8 cellular contexts compared by ENCODE assay signal in the genomic region with DNA sequence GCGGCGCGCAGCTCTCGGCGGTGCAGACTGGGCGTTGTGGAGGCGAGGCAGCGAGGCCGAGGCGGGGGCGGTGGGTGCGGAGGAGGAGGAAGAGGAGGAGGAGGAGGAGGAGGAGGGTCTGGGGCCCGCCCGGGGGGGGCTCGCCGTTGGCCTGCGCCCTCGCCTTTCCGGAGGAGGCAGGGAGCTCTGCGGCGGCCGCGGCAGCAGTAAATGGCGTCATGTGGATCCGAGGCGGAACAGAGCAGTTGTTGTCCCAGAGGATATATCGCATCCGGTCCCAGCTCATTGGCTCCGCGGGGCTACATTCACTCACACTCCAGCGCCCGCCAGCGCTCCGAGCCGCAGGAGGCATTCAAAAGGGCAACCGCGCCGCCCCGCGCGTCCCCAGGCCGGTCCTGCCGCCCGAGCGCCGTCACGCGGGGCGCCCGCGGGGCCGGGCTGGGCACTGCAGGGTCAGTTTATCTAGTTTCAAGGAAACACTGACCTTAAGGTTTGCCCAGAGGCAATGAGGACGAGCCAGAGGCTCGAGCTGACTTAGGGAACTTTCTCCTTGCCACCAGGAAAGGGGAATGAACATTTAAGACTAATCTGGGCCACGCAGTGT. TPM values are rescaled to one million over a fixed set of nuclear protein-coding genes. Genes with fewer than 3 reads are reported as not detected.
DNase-seq lines count a peak whose midpoint lies in the region; ATAC-seq and TF ChIP-seq lines count a peak whose summit lies in the region.

A gene with protein sequence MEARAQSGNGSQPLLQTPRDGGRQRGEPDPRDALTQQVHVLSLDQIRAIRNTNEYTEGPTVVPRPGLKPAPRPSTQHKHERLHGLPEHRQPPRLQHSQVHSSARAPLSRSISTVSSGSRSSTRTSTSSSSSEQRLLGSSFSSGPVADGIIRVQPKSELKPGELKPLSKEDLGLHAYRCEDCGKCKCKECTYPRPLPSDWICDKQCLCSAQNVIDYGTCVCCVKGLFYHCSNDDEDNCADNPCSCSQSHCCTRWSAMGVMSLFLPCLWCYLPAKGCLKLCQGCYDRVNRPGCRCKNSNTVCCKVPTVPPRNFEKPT (minus strand): TSS at position 29 of the 604 bp plus-strand sequence. CDS start 3,421 bp downstream, outside the sequence.

- peaks cover 0 to 3% (median 0%) of the 10 kb centered on the region in 7 donors for H3K9me3 Mint-ChIP-seq in CD4-positive, CD25-positive, alpha-beta regulatory T cell
- H3K9me3 Mint-ChIP-seq in activated T-cell treated with anti-CD3 and anti-CD28 coated beads, Interleukin-2, amount 50 U/mL, for 4 hours: no peaks in the 10 kb centered on the region

- H3K27me3 Mint-ChIP-seq in CD4-positive, CD25-positive, alpha-beta regulatory T cell: peaks cover 36% of the 10 kb centered on the region
- H3K27me3 Mint-ChIP-seq in activated T-cell treated with anti-CD3 and anti-CD28 coated beads, Interleukin-2, amount 50 U/mL, for 4 hours (ENCODE audit: low read depth): peaks cover 58% of the 10 kb centered on the region

- peak in 1 of 3 donors; percentile 29 for DNase-seq in CD4-positive, CD25-positive, alpha-beta regulatory T cell
- DNase-seq in GM19238 (ENCODE audit: insufficient read length, low spot score) (peak; percentile 42), NCI-H345 (lab: John Stamatoyannopoulos, UW) (peak; percentile 84), fibroblast of mammary gland (ENCODE audit: low read depth) (peak; percentile 96)
- DNase-seq in activated T-cell treated with anti-CD3 and anti-CD28 coated beads, Interleukin-2, amount 50 U/mL, for 4 hours: no peak

- no peaks in the 10 kb centered on the region for H3K36me3 ChIP-seq in CD4-positive, CD25-positive, alpha-beta regulatory T cell (ENCODE audit: control insufficient read depth, insufficient read depth, low read length)
- peaks cover 7% of the 10 kb centered on the region for H3K36me3 ChIP-seq in mucosa of stomach (ENCODE audit: control insufficient read depth, insufficient read depth, low read length)
- no peaks in the 10 kb centered on the region for H3K36me3 ChIP-seq in thymus (ENCODE audit: control insufficient read depth, insufficient read depth)

- H3K9ac ChIP-seq in mucosa of stomach (ENCODE audit: low read length): peak within 1 kb of the TSS; percentile 97

- H3K4me3 Mint-ChIP-seq in CD4-positive, CD25-positive, alpha-beta regulatory T cell: peak within 1 kb of the TSS; percentile 44 to 83 (median 72)
- peak within 1 kb of the TSS; percentile 83 for H3K4me3 Mint-ChIP-seq in activated T-cell treated with anti-CD3 and anti-CD28 coated beads, Interleukin-2, amount 50 U/mL, for 4 hours

- peaks cover 0 to 25% (median 7%) of the 10 kb centered on the region in 4 donors for H3K4me1 Mint-ChIP-seq in CD4-positive, CD25-positive, alpha-beta regulatory T cell
- H3K4me1 Mint-ChIP-seq in activated T-cell treated with anti-CD3 and anti-CD28 coated beads, Interleukin-2, amount 50 U/mL, for 4 hours (ENCODE audit: low read depth): peaks cover 21% of the 10 kb centered on the region

- H3K27ac Mint-ChIP-seq in CD4-positive, CD25-positive, alpha-beta regulatory T cell: no peak within 1 kb of the TSS

- H3K4me1 ChIP-seq in CD4-positive, CD25-positive, alpha-beta regulatory T cell (ENCODE audit: control insufficient read depth, insufficient read depth, low read length, poor library complexity, severe bottlenecking): peaks cover 28% of the 10 kb centered on the region
- peaks cover 13% of the 10 kb centered on the region for H3K4me1 ChIP-seq in mucosa of stomach (ENCODE audit: control insufficient read depth, insufficient read depth, low read length)
- H3K4me1 ChIP-seq in thymus (ENCODE audit: control insufficient read depth, insufficient read depth, low read length): no peaks in the 10 kb centered on the region

- TF ChIP-seq CTCF in fibroblast of mammary gland (conservative IDR thresholded peaks at IDR 0.05; ENCODE audit: control insufficient read depth, insufficient read depth, low read depth, low read length): no peak

- ATAC-seq in CD4-positive, CD25-positive, alpha-beta regulatory T cell (ENCODE audit: low read depth in 2 of 2): peak in 1 of 2 donors; percentile 15
- ATAC-seq in HG03196 (IDR thresholded peaks at IDR 0.05; ENCODE audit: unreplicated experiment): peak; percentile 69
- ATAC-seq in activated T-cell treated with anti-CD3 and anti-CD28 coated beads, Interleukin-2, amount 50 U/mL, for 4 hours: peak; percentile 51 to 56

- no peaks in the 10 kb centered on the region for H3K36me3 Mint-ChIP-seq in CD4-positive, CD25-positive, alpha-beta regulatory T cell
- H3K36me3 Mint-ChIP-seq in activated T-cell treated with anti-CD3 and anti-CD28 coated beads, Interleukin-2, amount 50 U/mL, for 4 hours (ENCODE audit: insufficient read depth): no peaks in the 10 kb centered on the region

- H3K27me3 ChIP-seq in CD4-positive, CD25-positive, alpha-beta regulatory T cell (ENCODE audit: control insufficient read depth, insufficient read depth, low read length): peaks cover 18% of the 10 kb centered on the region
- H3K27me3 ChIP-seq in mucosa of stomach (ENCODE audit: control insufficient read depth, insufficient read depth, low read length) (no peaks in the 10 kb centered on the region), thymus (ENCODE audit: control insufficient read depth, insufficient read depth) (peaks cover 18% of the 10 kb centered on the region)

- WGBS in thymus: under 1% methylated on average over 55 of the region's 55 CpGs

- no peaks in the 10 kb centered on the region for H3K9me3 ChIP-seq in CD4-positive, CD25-positive, alpha-beta regulatory T cell (ENCODE audit: control insufficient read depth in 2 of 2, low read length in 2 of 2)
- H3K9me3 ChIP-seq in mucosa of stomach (ENCODE audit: control insufficient read depth, low read length) (no peaks in the 10 kb centered on the region), thymus (ENCODE audit: control insufficient read depth) (no peaks in the 10 kb centered on the region)

- H3K4me3 ChIP-seq in CD4-positive, CD25-positive, alpha-beta regulatory T cell (ENCODE audit: low read depth, low read length): no peak within 1 kb of the TSS
- H3K4me3 ChIP-seq in fibroblast of mammary gland (ENCODE audit: control insufficient read depth, low read depth, low read length) (peak within 1 kb of the TSS; percentile 82), mucosa of stomach (ENCODE audit: low read length) (peak within 1 kb of the TSS; percentile 95), thymus (ENCODE audit: low read length) (peak within 1 kb of the TSS; percentile 78)

- H3K27ac ChIP-seq in CD4-positive, CD25-positive, alpha-beta regulatory T cell (ENCODE audit: insufficient read depth, low read length, poor library complexity, severe bottlenecking): no peak within 1 kb of the TSS
- H3K27ac ChIP-seq in thymus (ENCODE audit: low read depth): peak within 1 kb of the TSS; percentile 92

RNA-seq across cellular contexts. Expression of the gene that starts here (rescaled TPM):
- total RNA-seq in CD4-positive, CD25-positive, alpha-beta regulatory T cell: 0.37 TPM
- not detected for polyA plus RNA-seq in CD4-positive, CD25-positive, alpha-beta regulatory T cell
- total RNA-seq in activated T-cell treated with anti-CD3 and anti-CD28 coated beads, Interleukin-2, amount 50 U/mL, for 4 hours: 1 to 10 TPM in 1 of 3 donors, under 1 TPM in 2; 0.33 to 1.8 (median 0.33) TPM
- polyA plus RNA-seq in thymus: 21.6 TPM

Comparison
In these comparisons a context has a peak if more than half of its experiments do, and no peak if none do; other contexts are left out.
1. RNA of the gene that starts here (polyA plus RNA-seq): 21.6 TPM in thymus (single experiment); not detected in CD4-positive, CD25-positive, alpha-beta regulatory T cell; every median in the first group is over 10 times any median in the second.